ENCODE assay signal across 17 cellular contexts in genomic region chr11:2580444-2581050, GRCh38.
DNase-seq lines count a peak whose midpoint lies in the region; ATAC-seq, FAIRE-seq and TF ChIP-seq lines count a peak whose summit lies in the region.
"Had no signal": no experiment of that assay in that cellular context is flagged by ENCODE, and none has a peak within 500 bp of the region (broad histone marks: within the 10 kb centered on the region; RNA-seq: fewer than 3 reads in every experiment).

No MANE protein-coding gene starts in this region.

- no peak for TF ChIP-seq POLR2A in spleen (IDR thresholded peaks at IDR 0.05)

- DNase-seq in activated T-cell treated with anti-CD3 and anti-CD28 coated beads, Interleukin-2, amount 50 U/mL, for 24 hours = peak; percentile 18
- DNase-seq in activated T-cell treated with anti-CD3 and anti-CD28 coated beads, Interleukin-2, amount 50 U/mL, for 72 hours = no peak
- peak; percentile 0 for DNase-seq in activated naive CD8-positive, alpha-beta T cell treated with anti-CD3 and anti-CD28 coated beads, Interleukin-2, amount 50 U/mL, for 24 hours
- DNase-seq in left lobe of liver (ENCODE audit: low spot score) (peak; percentile 37), spleen (peak; percentile 63), RCC 7860 (ENCODE audit: low spot score) (no peak), nucleus accumbens (lab: John Stamatoyannopoulos, UW) (no peak)
- DNase-seq: activated CD4-positive, alpha-beta T cell treated with anti-CD3 and anti-CD28 coated beads for 4 hours; central memory CD4-positive, alpha-beta T cell; HCEC 1CT; nephron progenitor cell; NK-92 treated with Interleukin-12 subunit alpha and Interleukin-12 subunit beta, amount 100 ng/mL, for 24 hours; stimulated activated CD4-positive, alpha-beta T cell treated with anti-CD3 and anti-CD28 coated beads, Interleukin-12 subunit alpha, Interleukin-12 subunit beta, amount 100 ng/mL, for 4 hours had no signal

- H3K9me3 Mint-ChIP-seq in activated T-cell treated with anti-CD3 and anti-CD28 coated beads, Interleukin-2, amount 50 U/mL, for 24 hours = no peaks in the 10 kb centered on the region
- H3K9me3 Mint-ChIP-seq in activated T-cell treated with anti-CD3 and anti-CD28 coated beads, Interleukin-2, amount 50 U/mL, for 72 hours = no peaks in the 10 kb centered on the region
- no peaks in the 10 kb centered on the region for H3K9me3 Mint-ChIP-seq in activated naive CD8-positive, alpha-beta T cell treated with anti-CD3 and anti-CD28 coated beads, Interleukin-2, amount 50 U/mL, for 24 hours
- H3K9me3 Mint-ChIP-seq: nephron progenitor cell had no signal

- H3K9me3 ChIP-seq in spleen = no peaks in the 10 kb centered on the region
- H3K9me3 ChIP-seq: Caco-2, tibial nerve had no signal

- no peaks in the 10 kb centered on the region for H3K27me3 Mint-ChIP-seq in activated T-cell treated with anti-CD3 and anti-CD28 coated beads, Interleukin-2, amount 50 U/mL, for 24 hours
- H3K27me3 Mint-ChIP-seq in activated T-cell treated with anti-CD3 and anti-CD28 coated beads, Interleukin-2, amount 50 U/mL, for 72 hours (ENCODE audit: low read depth) = no peaks in the 10 kb centered on the region
- no peaks in the 10 kb centered on the region for H3K27me3 Mint-ChIP-seq in activated naive CD8-positive, alpha-beta T cell treated with anti-CD3 and anti-CD28 coated beads, Interleukin-2, amount 50 U/mL, for 24 hours

- no peaks in the 10 kb centered on the region for H3K4me1 ChIP-seq in spleen

- no peaks in the 10 kb centered on the region for H3K27me3 ChIP-seq in spleen (replicated peaks in 1 of 7)
- H3K27me3 ChIP-seq: tibial nerve had no signal

- H3K27ac Mint-ChIP-seq in activated T-cell treated with anti-CD3 and anti-CD28 coated beads, Interleukin-2, amount 50 U/mL, for 24 hours = no peak overlapping the region
- H3K27ac Mint-ChIP-seq in activated T-cell treated with anti-CD3 and anti-CD28 coated beads, Interleukin-2, amount 50 U/mL, for 72 hours = no peak overlapping the region
- H3K27ac Mint-ChIP-seq in activated naive CD8-positive, alpha-beta T cell treated with anti-CD3 and anti-CD28 coated beads, Interleukin-2, amount 50 U/mL, for 24 hours = no peak overlapping the region
- H3K27ac Mint-ChIP-seq: nephron progenitor cell had no signal

- intact Hi-C loops in spleen (cut with DNase I; ENCODE audit: low total_unique reads) = no loop called here

- no peak overlapping the region for H3K4me3 Mint-ChIP-seq in activated T-cell treated with anti-CD3 and anti-CD28 coated beads, Interleukin-2, amount 50 U/mL, for 24 hours
- H3K4me3 Mint-ChIP-seq in activated T-cell treated with anti-CD3 and anti-CD28 coated beads, Interleukin-2, amount 50 U/mL, for 72 hours = no peak overlapping the region
- H3K4me3 Mint-ChIP-seq in activated naive CD8-positive, alpha-beta T cell treated with anti-CD3 and anti-CD28 coated beads, Interleukin-2, amount 50 U/mL, for 24 hours = no peak overlapping the region
- H3K4me3 Mint-ChIP-seq: nephron progenitor cell had no signal

- peaks cover 0 to 35% (median 0%) of the 10 kb centered on the region in 6 donors for H3K36me3 ChIP-seq in spleen
- H3K36me3 ChIP-seq: tibial nerve had no signal

- no peaks in the 10 kb centered on the region for H3K4me1 Mint-ChIP-seq in activated T-cell treated with anti-CD3 and anti-CD28 coated beads, Interleukin-2, amount 50 U/mL, for 24 hours (ENCODE audit: low read depth)
- no peaks in the 10 kb centered on the region for H3K4me1 Mint-ChIP-seq in activated T-cell treated with anti-CD3 and anti-CD28 coated beads, Interleukin-2, amount 50 U/mL, for 72 hours (ENCODE audit: low read depth)
- no peaks in the 10 kb centered on the region for H3K4me1 Mint-ChIP-seq in activated naive CD8-positive, alpha-beta T cell treated with anti-CD3 and anti-CD28 coated beads, Interleukin-2, amount 50 U/mL, for 24 hours

- 88 to 91% (median 89%) methylated on average over 18 of the region's 18 CpGs for WGBS in spleen, 5 donors

- no peak for FAIRE-seq in RCC 7860 (lab: Jason Lieb, UNC)

- H3K27ac ChIP-seq in spleen = no peak overlapping the region
- H3K27ac ChIP-seq: HL-60, tibial nerve had no signal

- no peak for TF ChIP-seq CTCF in spleen (IDR thresholded peaks at IDR 0.05 in 8 of 11, conservative IDR thresholded peaks at IDR 0.05 in 3 of 11)

- no peak for ATAC-seq in activated T-cell treated with anti-CD3 and anti-CD28 coated beads, Interleukin-2, amount 50 U/mL, for 72 hours (replicated peaks in 1 of 2)
- ATAC-seq in activated naive CD8-positive, alpha-beta T cell treated with anti-CD3 and anti-CD28 coated beads, Interleukin-2, amount 50 U/mL, for 24 hours = no peak
- no peak for ATAC-seq in left lobe of liver
- no peak for ATAC-seq in HG03280 (IDR thresholded peaks at IDR 0.05; ENCODE audit: unreplicated experiment)

- H3K36me3 Mint-ChIP-seq in activated T-cell treated with anti-CD3 and anti-CD28 coated beads, Interleukin-2, amount 50 U/mL, for 24 hours (ENCODE audit: low read depth) = peaks cover 3% of the 10 kb centered on the region
- H3K36me3 Mint-ChIP-seq in activated T-cell treated with anti-CD3 and anti-CD28 coated beads, Interleukin-2, amount 50 U/mL, for 72 hours (ENCODE audit: insufficient read depth in 2 of 2) = no peaks in the 10 kb centered on the region
- no peaks in the 10 kb centered on the region for H3K36me3 Mint-ChIP-seq in activated naive CD8-positive, alpha-beta T cell treated with anti-CD3 and anti-CD28 coated beads, Interleukin-2, amount 50 U/mL, for 24 hours (ENCODE audit: low read depth)

- no peak overlapping the region for H3K4me3 ChIP-seq in spleen
- H3K4me3 ChIP-seq: tibial nerve had no signal

Comparison
In these comparisons a context has a peak if more than half of its experiments do, and no peak if none do; other contexts are left out.
1. DNase-seq: peak in activated T-cell treated with anti-CD3 and anti-CD28 coated beads, Interleukin-2, amount 50 U/mL, for 24 hours (single experiment), activated naive CD8-positive, alpha-beta T cell treated with anti-CD3 and anti-CD28 coated beads, Interleukin-2, amount 50 U/mL, for 24 hours (single experiment), left lobe of liver (single experiment) and spleen (single experiment); none in activated T-cell treated with anti-CD3 and anti-CD28 coated beads, Interleukin-2, amount 50 U/mL, for 72 hours (0 of 2), RCC 7860 (single experiment) and nucleus accumbens (0 of 56).